In genomic region chr5:108381034-108381954, GRCh38 we compare ENCODE assay signal across 8 cellular contexts. TPM values are rescaled to one million over a fixed set of nuclear protein-coding genes. Genes with fewer than 3 reads are reported as not detected.
DNase-seq lines count a peak whose midpoint lies in the region; ATAC-seq, FAIRE-seq and TF ChIP-seq lines count a peak whose summit lies in the region.

No MANE protein-coding gene starts in this region.

- intact Hi-C loops in adrenal gland (cut with DNase I): no loop called here
- intact Hi-C loops in left ventricle myocardium superior (cut with micrococcal nuclease): no loop called here

- H3K9me3 ChIP-seq in SU-DHL-6 (ENCODE audit: insufficient read depth, low read length) (no peaks in the 10 kb centered on the region), adrenal gland (replicated peaks in 1 of 3) (peaks cover 0 to 4% (median 0%) of the 10 kb centered on the region in 3 donors)

- 0 out of 2 replicates have a peak, but pooled peaks cover 3% of the 10 kb centered on the region for H3F3A ChIP-seq in SU-DHL-6 (ENCODE audit: insufficient read depth)

- DNase-seq in DMS53 treated with DMSO at 0.1 percent for 48 hours (lab: John Stamatoyannopoulos, UW; ENCODE audit: unreplicated experiment): peak; percentile 33
- peak; percentile 58 for DNase-seq in HT1080 (ENCODE audit: low read depth)
- peak; percentile 76 to 82 (median 79) for DNase-seq in adrenal gland
- peak; percentile 92 for DNase-seq in left ventricle myocardium superior
- peak; percentile 75 for DNase-seq in putamen (ENCODE audit: low spot score)
- DNase-seq in urothelium cell line (ENCODE audit: low spot score): peak; percentile 68

- H3K79me2 ChIP-seq in SU-DHL-6 (ENCODE audit: insufficient read depth, low read length): 0 out of 2 replicates have a peak, but pooled peaks cover 6% of the 10 kb centered on the region

- H3K9ac ChIP-seq in SU-DHL-6 (ENCODE audit: low read length): peak overlapping the region; percentile 88

- H3K27me3 ChIP-seq in SU-DHL-6 (ENCODE audit: low read length): no peaks in the 10 kb centered on the region
- no peaks in the 10 kb centered on the region for H3K27me3 ChIP-seq in adrenal gland

- H3K27ac ChIP-seq in SU-DHL-6 (ENCODE audit: low read depth, low read length) (peak overlapping the region; percentile 89), adrenal gland (peak overlapping the region; percentile 94 to 100 (median 99))

- peak overlapping the region; percentile 26 for H2AFZ ChIP-seq in SU-DHL-6 (ENCODE audit: low read depth, low read length, severe bottlenecking)

- peak overlapping the region; percentile 91 for H3K4me2 ChIP-seq in SU-DHL-6 (ENCODE audit: low read depth, low read length, poor library complexity, severe bottlenecking)

- peaks cover 11 to 17% of the 10 kb centered on the region in 2 donors for H3K4me1 ChIP-seq in adrenal gland (replicated peaks in 1 of 2)

- no peaks in the 10 kb centered on the region for H3K36me3 ChIP-seq in SU-DHL-6 (ENCODE audit: low read length)
- no peaks in the 10 kb centered on the region for H3K36me3 ChIP-seq in adrenal gland (replicated peaks in 1 of 2)

- 0 to 1% (median 0%) methylated on average over 5 to 112 of the region's 112 CpGs for WGBS in adrenal gland, 4 donors

- H3K4me3 ChIP-seq in SU-DHL-6 (ENCODE audit: insufficient read depth, low read length, poor library complexity, severe bottlenecking) (peak overlapping the region; percentile 54), adrenal gland (peak overlapping the region; percentile 64 to 99 (median 84))

- TF ChIP-seq POLR2A in adrenal gland (IDR thresholded peaks at IDR 0.05): peak; percentile 65

- TF ChIP-seq CTCF in SU-DHL-6 (IDR thresholded peaks at IDR 0.05; ENCODE audit: insufficient read depth, low read length, poor library complexity, severe bottlenecking): no peak
- no peak for TF ChIP-seq CTCF in adrenal gland (IDR thresholded peaks at IDR 0.05)

- no peaks in the 10 kb centered on the region for H3K9me2 ChIP-seq in SU-DHL-6 (replicated peaks; ENCODE audit: insufficient read depth, low read length)

- ATAC-seq in GM21360 (IDR thresholded peaks at IDR 0.05; ENCODE audit: unreplicated experiment): peak; percentile 40
- peak; percentile 76 for ATAC-seq in left ventricle myocardium superior

- H4K20me1 ChIP-seq in SU-DHL-6 (ENCODE audit: low read depth, low read length): no peaks in the 10 kb centered on the region

- no peak for FAIRE-seq in urothelium cell line (lab: Jason Lieb, UNC)

RNA-seq across cellular contexts. Expression of gene FBXL17, which starts 0.6 kb away (rescaled TPM):
- 4.5 and 6.6 TPM in 2 replicates for total RNA-seq in HT1080 (2014; rRNA removed; shearing (Covaris generic))
- 7.2 and 9.3 TPM in 2 replicates for polyA plus RNA-seq in HT1080 (2015; cell fraction: cytosol; rRNA removed)
- 6.5 and 10.4 TPM in 2 replicates for polyA plus RNA-seq in HT1080 (2015; cell fraction: nucleus; rRNA removed)
- total RNA-seq in adrenal gland (10 to 100 TPM; 18.9 to 29.4 (median 22.7) TPM), left ventricle myocardium superior (45.1 TPM)
- 10 to 100 TPM in 1 of 3 donors, 1 to 10 TPM in 2; 4.4 to 18.5 (median 6.8) TPM for polyA plus RNA-seq in adrenal gland

Comparison
In these comparisons a context has a peak if more than half of its experiments do, and no peak if none do; other contexts are left out.
1. Peak in every context shown above with its lines: DNase-seq, ATAC-seq, H3K4me3 ChIP-seq and H3K27ac ChIP-seq.
2. DNase-seq: peak in every context shown above with its lines; median percentile 92 in left ventricle myocardium superior; 79 in adrenal gland; 75 in putamen; 68 in urothelium cell line; 58 in HT1080; 33 in DMS53 treated with DMSO at 0.1 percent for 48 hours.